11 cellular contexts compared by ENCODE assay signal in the genomic region with DNA sequence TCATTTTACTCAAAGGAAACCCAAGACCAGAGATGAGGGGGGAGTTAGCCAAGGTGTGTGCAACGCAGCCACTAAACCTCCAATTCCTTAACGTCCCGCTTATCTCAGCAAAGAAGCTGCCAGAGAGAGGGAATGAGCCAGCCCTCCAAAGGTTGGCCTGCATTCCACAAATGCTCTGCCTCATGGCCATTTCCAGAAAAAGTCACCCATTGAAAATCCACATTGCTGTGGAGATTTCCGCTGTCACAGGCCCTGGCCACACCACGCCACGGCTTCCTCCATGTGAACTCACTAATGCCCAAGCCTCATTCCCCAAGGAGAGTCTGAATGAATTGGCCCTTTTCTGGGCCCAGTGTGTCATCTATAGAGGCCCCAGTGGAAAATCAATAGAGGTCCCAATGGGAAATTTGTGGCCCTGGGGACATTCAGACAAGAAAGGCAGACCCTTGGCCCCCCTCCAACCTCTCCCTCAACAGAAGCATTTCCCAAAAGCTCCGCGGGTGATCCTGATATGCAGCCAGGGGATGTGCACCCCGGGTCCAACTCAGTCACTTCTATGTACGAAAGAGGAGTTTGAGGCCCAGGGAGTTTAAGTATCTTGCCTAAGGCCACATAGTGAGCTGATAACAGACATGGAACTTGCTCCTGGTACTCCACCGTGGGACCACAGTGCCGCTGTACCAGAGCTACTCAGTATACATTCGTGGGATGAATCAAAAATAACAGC. TPM values are rescaled to one million over a fixed set of nuclear protein-coding genes. Genes with fewer than 3 reads are reported as not detected.
A peak's percentile ranks its signal among the peaks of the same experiment; 100 is the strongest.
DNase-seq lines count a peak whose midpoint lies in the region; ATAC-seq and TF ChIP-seq lines count a peak whose summit lies in the region.
"Had no signal": no experiment of that assay in that cellular context is flagged by ENCODE, and none has a peak within 500 bp of the region (broad histone marks: within the 10 kb centered on the region; RNA-seq: fewer than 3 reads in every experiment).

No MANE protein-coding gene starts in this region.

- H3K4me1 Mint-ChIP-seq in endodermal cell, result peaks cover 57% of the 10 kb centered on the region

- peaks cover 0 to 52% (median 21%) of the 10 kb centered on the region in 9 donors for H3K36me3 ChIP-seq in heart right ventricle
- H3K36me3 ChIP-seq in endodermal cell (ENCODE audit: control insufficient read depth, insufficient read depth, low read length), result peaks cover 90% of the 10 kb centered on the region
- peaks cover 17 to 28% of the 10 kb centered on the region in 2 donors for H3K36me3 ChIP-seq in mucosa of rectum (ENCODE audit: control insufficient read depth in 2 of 2, insufficient read depth in 2 of 2, low read length in 2 of 2)
- no peaks in the 10 kb centered on the region for H3K36me3 ChIP-seq in uterus
- H3K36me3 ChIP-seq in HAP-1 (replicated peaks), result peaks cover 65% of the 10 kb centered on the region

- H3K27me3 ChIP-seq in heart right ventricle (no peaks in the 10 kb centered on the region), endodermal cell (ENCODE audit: control insufficient read depth, insufficient read depth, low read length, poor library complexity, severe bottlenecking) (no peaks in the 10 kb centered on the region), mucosa of rectum (ENCODE audit: control insufficient read depth in 2 of 2, insufficient read depth in 2 of 2, low read length in 2 of 2) (peaks cover 0 to 2% of the 10 kb centered on the region in 2 donors), uterus (no peaks in the 10 kb centered on the region), HAP-1 (ENCODE audit: low read depth) (no peaks in the 10 kb centered on the region)

- no peaks in the 10 kb centered on the region for H3K9me3 Mint-ChIP-seq in endodermal cell
- H3K9me3 Mint-ChIP-seq: activated naive CD4-positive, alpha-beta T cell treated with anti-CD3 and anti-CD28 coated beads for 36 hours had no signal

- H3K9me3 ChIP-seq in heart right ventricle (no peaks in the 10 kb centered on the region), endodermal cell (ENCODE audit: control insufficient read depth, low read length) (no peaks in the 10 kb centered on the region), mucosa of rectum (ENCODE audit: control insufficient read depth in 2 of 2, low read length in 2 of 2) (no peaks in the 10 kb centered on the region), uterus (no peaks in the 10 kb centered on the region), HAP-1 (no peaks in the 10 kb centered on the region)

- H3K4me1 ChIP-seq in heart right ventricle (peaks cover 56 to 90% (median 81%) of the 10 kb centered on the region in 9 donors), endodermal cell (ENCODE audit: control insufficient read depth, insufficient read depth, low read length) (peaks cover 53% of the 10 kb centered on the region), mucosa of rectum (ENCODE audit: control insufficient read depth in 2 of 2, insufficient read depth in 2 of 2, low read length in 2 of 2) (peaks cover 30 to 36% of the 10 kb centered on the region in 2 donors), uterus (peaks cover 4 to 25% of the 10 kb centered on the region in 2 donors), HAP-1 (no peaks in the 10 kb centered on the region)

- ATAC-seq in heart right ventricle, result no peak
- no peak for ATAC-seq in Right ventricle myocardium inferior

- H3K4me3 ChIP-seq in heart right ventricle (peak overlapping the region in 6 of 10 donors; percentile 18 to 49 (median 42)), endodermal cell (ENCODE audit: low read length) (peak overlapping the region; percentile 59), mucosa of rectum (ENCODE audit: low read length in 2 of 2) (no peak overlapping the region), uterus (no peak overlapping the region), HAP-1 (no peak overlapping the region)

- intact Hi-C loops in heart right ventricle (cut with DNase I) (loop anchor here in 3 of 10 donors (2.0 to 5.0 kb wide), 2 partner anchors 34 to 35 kb away; no protein-coding TSS in a partner anchor), Right ventricle myocardium inferior (cut with DNase I) (no loop called here), uterus (cut with DNase I; ENCODE audit: low total_unique reads) (no loop called here)

- WGBS in heart right ventricle, 2 donors, result 32 to 34% methylated on average over 13 of the region's 13 CpGs
- WGBS in endodermal cell (ENCODE audit: insufficient coverage in 1 of 2, insufficient read length in 1 of 2), 2 experiments, result 75 to 76% methylated on average over 13 of the region's 13 CpGs

- DNase-seq in heart right ventricle (no peak), Right ventricle myocardium inferior (ENCODE audit: missing footprints) (no peak), endodermal cell (no peak), uterus (peak in 1 of 2 donors; percentile 54), occipital lobe (lab: John Stamatoyannopoulos, UW) (no peak), HAP-1 (ENCODE audit: low spot score in 2 of 2) (no peak)
- DNase-seq in effector CD4-positive, alpha-beta T cell, result no peak
- DNase-seq: activated naive CD4-positive, alpha-beta T cell treated with anti-CD3 and anti-CD28 coated beads for 36 hours; NCI-H146 had no signal

- H3K4me3 Mint-ChIP-seq in endodermal cell, result peak overlapping the region; percentile 39
- H3K4me3 Mint-ChIP-seq: activated naive CD4-positive, alpha-beta T cell treated with anti-CD3 and anti-CD28 coated beads for 36 hours had no signal

- TF ChIP-seq CTCF in heart right ventricle (IDR thresholded peaks at IDR 0.05), result no peak
- TF ChIP-seq CTCF in endodermal cell (conservative IDR thresholded peaks at IDR 0.05), result no peak
- no peak for TF ChIP-seq CTCF in uterus (IDR thresholded peaks at IDR 0.05)

- peaks cover 58% of the 10 kb centered on the region for H3K36me3 Mint-ChIP-seq in endodermal cell (ENCODE audit: low read depth)

- H3K27ac ChIP-seq in heart right ventricle (peak overlapping the region; percentile 72 to 99 (median 96)), endodermal cell (ENCODE audit: low read depth, low read length) (peak overlapping the region; percentile 94), mucosa of rectum (ENCODE audit: low read depth in 2 of 2, low read length in 2 of 2) (peak overlapping the region; percentile 82 to 84), uterus (peak overlapping the region; percentile 94 to 98)

- TF ChIP-seq POLR2A in uterus (IDR thresholded peaks at IDR 0.05), result no peak

- H3K27ac Mint-ChIP-seq in endodermal cell, result peak overlapping the region; percentile 99
- H3K27ac Mint-ChIP-seq: activated naive CD4-positive, alpha-beta T cell treated with anti-CD3 and anti-CD28 coated beads for 36 hours had no signal

- H3K9ac ChIP-seq in endodermal cell (ENCODE audit: extremely low read depth, low read length, poor library complexity, severe bottlenecking), result peak overlapping the region; percentile 72
- peak overlapping the region in 1 of 2 donors; percentile 1 for H3K9ac ChIP-seq in mucosa of rectum (ENCODE audit: low read depth in 1 of 2, low read length in 2 of 2)

- in situ Hi-C loops in HAP-1 (cut with MboI; ENCODE audit: low sequenced_read_pairs), result no loop called here

- no peaks in the 10 kb centered on the region for H3K27me3 Mint-ChIP-seq in endodermal cell (ENCODE audit: insufficient read depth)

RNA-seq across cellular contexts. Expression of a gene that starts 8.8 kb away (rescaled TPM):
- 10 to 100 TPM in 9 of 10 donors, 1 to 10 TPM in 1; 8.3 to 25.1 (median 11.9) TPM for total RNA-seq in heart right ventricle
- polyA plus RNA-seq in heart right ventricle, result 1 to 10 TPM; 7.8 to 9.3 TPM
- total RNA-seq in Right ventricle myocardium inferior, result 7.3 TPM
- 10 to 100 TPM; 56.5 to 64.3 TPM for total RNA-seq in endodermal cell
- 56.0 TPM for polyA plus RNA-seq in endodermal cell (2013, experiment 1 of 2)
- polyA plus RNA-seq in endodermal cell (2013, experiment 2 of 2), result 56.3 TPM
- total RNA-seq in uterus, result 10 to 100 TPM in 2 of 4 donors, 1 to 10 TPM in 2; 2.4 to 32.9 (median 16.3) TPM
- 1.1 TPM for total RNA-seq in occipital lobe
- total RNA-seq: T-helper 2 cell treated with Interferon-gamma antibody and Interleukin-4, amounts not matched to agents 100 ng/mL and 5 ng/mL, for 36 hours had no signal

Comparison
In these comparisons a context has a peak if more than half of its experiments do, and no peak if none do; other contexts are left out.
1. H3K4me3 ChIP-seq: peak in heart right ventricle (6 of 10) and endodermal cell (single experiment); none in mucosa of rectum (0 of 2), uterus (0 of 2) and HAP-1 (single experiment).
2. Peak in every context shown above with its lines, with median percentiles within 50 percentile points of each other: H3K27ac ChIP-seq.